ENCODE assay signal across 21 cellular contexts in genomic region chr12:99544457-99544856, GRCh38.
"Had no signal": no experiment of that assay in that cellular context is flagged by ENCODE, and none has a peak within 500 bp of the region (broad histone marks: within the 10 kb centered on the region; RNA-seq: fewer than 3 reads in every experiment).

No MANE protein-coding gene starts in this region.

- ATAC-seq: HepG2, Right ventricle myocardium inferior, SK-N-SH treated with all-trans-retinoic acid at 6 μM for 48 hours had no signal

- DNase-seq: IMR-90, Kasumi-1, KG1, MM.1S, NCI-H1092 treated with DMSO at 0.1 percent for 48 hours, NCI-H1436, NCI-H1930, NCI-H2081, NCI-H2107, NCI-H2227 treated with DMSO at 0.1 percent for 48 hours, NCI-H524, NCI-H526 treated with DMSO at 0.1 percent for 48 hours, NCI-H774, OCI-M1, PC-9, Peyer's patch, SHP77 treated with DMSO at 0.1 percent for 48 hours, SJCRH30 had no signal

- H3K36me3 ChIP-seq: Peyer's patch, SJCRH30 had no signal

- H3K27me3 ChIP-seq: Peyer's patch, SJCRH30 had no signal

- H3K4me2 ChIP-seq: PC-9 had no signal

- H2AFZ ChIP-seq: PC-9 had no signal

- H3K27ac ChIP-seq: PC-9, Peyer's patch, SJCRH30 had no signal

- H3K4me1 ChIP-seq: Peyer's patch, SJCRH30 had no signal

- H3K4me3 ChIP-seq: PC-9, Peyer's patch, SJCRH30 had no signal

- H3K9me3 ChIP-seq: Peyer's patch, SJCRH30 had no signal
